Comparison of ENCODE assay signal across 8 cellular contexts in the genomic region with DNA sequence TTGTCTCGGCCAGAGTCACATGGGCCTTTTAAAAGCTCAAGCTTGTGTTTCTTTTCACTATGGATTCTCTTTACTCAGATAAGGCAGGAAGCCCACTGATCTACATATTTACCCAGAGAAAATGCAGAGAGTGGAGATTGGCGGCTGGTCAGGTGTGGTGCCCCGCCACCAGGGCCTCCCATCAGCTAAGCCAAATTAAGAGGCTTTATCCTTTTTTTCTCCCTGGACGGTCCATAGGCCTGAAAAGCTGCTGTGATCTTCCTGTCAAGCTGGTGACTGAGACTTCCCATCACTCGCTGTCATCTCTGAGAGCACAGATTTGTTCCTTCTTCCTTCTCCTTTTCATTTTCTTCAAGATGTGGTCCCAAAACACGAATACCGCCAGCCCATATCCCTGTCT. TPM values are rescaled to one million over a fixed set of nuclear protein-coding genes. Genes with fewer than 3 reads are reported as not detected.
DNase-seq lines count a peak whose midpoint lies in the region; ATAC-seq and TF ChIP-seq lines count a peak whose summit lies in the region.

No MANE protein-coding gene starts in this region.

- peak overlapping the region; percentile 98 for H3K4me3 ChIP-seq in LNCaP clone FGC (ENCODE audit: low read depth, low read length)
- peak overlapping the region; percentile 78 for H3K4me3 ChIP-seq in coronary artery
- peak overlapping the region; percentile 79 for H3K4me3 ChIP-seq in neural progenitor cell

- H3K9me3 ChIP-seq in neural progenitor cell (ENCODE audit: low read depth): no peaks in the 10 kb centered on the region

- H3K4me1 ChIP-seq in neural progenitor cell: peaks cover 38% of the 10 kb centered on the region

- H3K27ac Mint-ChIP-seq in neural progenitor cell: peak overlapping the region; percentile 79

- H3K4me3 Mint-ChIP-seq in neural progenitor cell: peak overlapping the region; percentile 100

- ATAC-seq in HG03108 (IDR thresholded peaks at IDR 0.05; ENCODE audit: unreplicated experiment): no peak
- no peak for ATAC-seq in HG03280 (IDR thresholded peaks at IDR 0.05; ENCODE audit: unreplicated experiment)

- peaks cover 19% of the 10 kb centered on the region for H3K36me3 ChIP-seq in neural progenitor cell

- no peaks in the 10 kb centered on the region for H3K27me3 ChIP-seq in neural progenitor cell

- H3F3A ChIP-seq in neural progenitor cell (ENCODE audit: low read depth): peaks cover 4% of the 10 kb centered on the region

- H3K27ac ChIP-seq in C4-2B (peak overlapping the region; percentile 98), coronary artery (peak overlapping the region in 1 of 2 donors; percentile 76), neural progenitor cell (no peak overlapping the region)

- H3K79me2 ChIP-seq in neural progenitor cell (ENCODE audit: low read depth): peaks cover 97% of the 10 kb centered on the region

- DNase-seq in LNCaP clone FGC (ENCODE audit: low read depth): no peak
- DNase-seq in coronary artery (ENCODE audit: low spot score): no peak
- DNase-seq in neural progenitor cell (ENCODE audit: low spot score): peak; percentile 33
- no peak for DNase-seq in GM10266 (ENCODE audit: extremely low spot score)
- no peak for DNase-seq in occipital lobe (lab: John Stamatoyannopoulos, UW)

- H3K27me3 Mint-ChIP-seq in neural progenitor cell (ENCODE audit: insufficient read depth, low read depth): peaks cover 10% of the 10 kb centered on the region

- peaks cover 49% of the 10 kb centered on the region for H3K4me1 Mint-ChIP-seq in neural progenitor cell

- no peaks in the 10 kb centered on the region for H3K9me3 Mint-ChIP-seq in neural progenitor cell

- H3K9ac ChIP-seq in neural progenitor cell: peak overlapping the region; percentile 98

- peaks cover 35% of the 10 kb centered on the region for H3K36me3 Mint-ChIP-seq in neural progenitor cell

- TF ChIP-seq CTCF in C4-2B (conservative IDR thresholded peaks at IDR 0.05) (no peak), LNCaP clone FGC (IDR thresholded peaks at IDR 0.05; ENCODE audit: control insufficient read depth, extremely low read depth, insufficient read depth) (no peak), coronary artery (IDR thresholded peaks at IDR 0.05) (no peak), neural progenitor cell (IDR thresholded peaks at IDR 0.05) (no peak), GM10266 (IDR thresholded peaks at IDR 0.05; ENCODE audit: control insufficient read depth, insufficient read depth, low read depth, missing control alignments) (no peak)

- no peak overlapping the region for H2AFZ ChIP-seq in neural progenitor cell (replicated peaks)

- peaks cover 76% of the 10 kb centered on the region for H4K20me1 ChIP-seq in neural progenitor cell (ENCODE audit: low read depth)

- H3K4me2 ChIP-seq in neural progenitor cell: peak overlapping the region; percentile 99

RNA-seq across cellular contexts. Expression of gene SAFB, which starts 1.9 kb away (rescaled TPM):
- total RNA-seq in neural progenitor cell (ENCODE audit: low replicate concordance): 57.9 and 89.2 TPM in 2 replicates
- total RNA-seq in occipital lobe: 76.6 TPM

RNA-seq across cellular contexts. Expression of gene SAFB2, which starts 2.2 kb away (rescaled TPM):
- total RNA-seq in neural progenitor cell (ENCODE audit: low replicate concordance) (45.2 and 53.3 TPM in 2 replicates), occipital lobe (44.3 TPM)

RNA-seq across cellular contexts. Expression of gene MICOS13, which starts 55.6 kb away (rescaled TPM):
- total RNA-seq in neural progenitor cell (ENCODE audit: low replicate concordance) (7.5 and 15.0 TPM in 2 replicates), occipital lobe (16.2 TPM)

RNA-seq across cellular contexts. Expression of gene HSD11B1L, which starts 56.1 kb away (rescaled TPM):
- total RNA-seq in neural progenitor cell (ENCODE audit: low replicate concordance) (7.7 and 60.5 TPM in 2 replicates), occipital lobe (16.7 TPM)

RNA-seq across cellular contexts. Expression of gene TINCR, which starts 57.0 kb away (rescaled TPM):
- total RNA-seq in neural progenitor cell (ENCODE audit: low replicate concordance) (1.8 and 3.5 TPM in 2 replicates), occipital lobe (0.31 TPM)
